In the genomic region with DNA sequence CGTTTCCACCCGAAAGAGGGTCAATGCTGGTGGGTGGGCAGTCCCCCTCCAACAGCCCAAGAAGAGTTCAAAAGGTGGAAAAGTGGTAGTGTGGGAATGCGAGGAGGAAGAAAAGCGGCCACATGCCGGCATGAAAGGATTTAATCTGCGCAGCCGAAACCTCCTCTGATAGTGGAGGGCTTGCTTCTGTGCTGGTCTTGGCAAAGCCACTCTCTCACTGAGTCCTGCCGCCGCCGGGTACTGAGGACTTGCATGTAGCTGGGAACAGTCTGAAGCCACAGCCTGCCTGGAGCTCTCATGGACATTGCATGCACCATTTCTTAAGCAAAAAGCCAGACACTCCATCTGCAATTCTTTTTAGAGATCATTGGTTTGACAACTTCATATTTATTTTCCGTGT, we compare ENCODE assay signal across 17 cellular contexts.
DNase-seq lines count a peak whose midpoint lies in the region; ATAC-seq lines count a peak whose summit lies in the region.
"Had no signal": no experiment of that assay in that cellular context is flagged by ENCODE, and none has a peak within 500 bp of the region (broad histone marks: within the 10 kb centered on the region; RNA-seq: fewer than 3 reads in every experiment).

No MANE protein-coding gene starts in this region.

- no peaks in the 10 kb centered on the region for H3K4me1 Mint-ChIP-seq in activated T-cell treated with anti-CD3 and anti-CD28 coated beads, Interleukin-2, amount 50 U/mL, for 4 hours (ENCODE audit: low read depth)
- H3K4me1 Mint-ChIP-seq: endodermal cell; stimulated activated naive B cell treated with anti-CD40 and anti-IgM and Interleukin-4, amounts not matched to agents 10 μg/mL and 1 μg/mL and 100 μg/mL, for 72 hours had no signal

- ATAC-seq in left ventricle myocardium superior (peak; percentile 83), HG02571 (IDR thresholded peaks at IDR 0.05; ENCODE audit: unreplicated experiment) (no peak)
- no peak for ATAC-seq in activated T-cell treated with anti-CD3 and anti-CD28 coated beads, Interleukin-2, amount 50 U/mL, for 4 hours
- ATAC-seq: activated CD4-positive, CD25-positive, alpha-beta regulatory T cell treated with anti-CD3 and anti-CD28 coated beads, Interleukin-2, amount 50 U/mL, for 24 hours; GM12878; left colon; stimulated activated naive B cell treated with anti-CD40 and anti-IgM and Interleukin-4, amounts not matched to agents 10 μg/mL and 1 μg/mL and 100 μg/mL, for 72 hours had no signal

- H3K36me3 Mint-ChIP-seq in activated T-cell treated with anti-CD3 and anti-CD28 coated beads, Interleukin-2, amount 50 U/mL, for 4 hours (ENCODE audit: insufficient read depth) = no peaks in the 10 kb centered on the region
- H3K36me3 Mint-ChIP-seq: stimulated activated naive B cell treated with anti-CD40 and anti-IgM and Interleukin-4, amounts not matched to agents 10 μg/mL and 1 μg/mL and 100 μg/mL, for 72 hours had no signal

- DNase-seq in AG20443 (ENCODE audit: low spot score) (peak; percentile 57), amygdala (lab: John Stamatoyannopoulos, UW) (peak in 31 of 56 donors; percentile 19 to 70 (median 44)), left ventricle myocardium superior (peak; percentile 47), occipital lobe (lab: John Stamatoyannopoulos, UW) (peak; percentile 51), COLO668 (lab: John Stamatoyannopoulos, UW; ENCODE audit: unreplicated experiment) (no peak)
- DNase-seq in stimulated activated CD8-positive, alpha-beta memory T cell treated with anti-CD3 and anti-CD28 coated beads, Interleukin-4, amount 100 ng/mL, for 48 hours = no peak
- no peak for DNase-seq in activated T-cell treated with anti-CD3 and anti-CD28 coated beads, Interleukin-2, amount 50 U/mL, for 4 hours
- DNase-seq: Caco-2; endodermal cell; left colon; MM.1S; NCI-H1694; stimulated activated naive B cell treated with anti-CD40 and anti-IgM and Interleukin-4, amounts not matched to agents 10 μg/mL and 1 μg/mL and 100 μg/mL, for 72 hours; upper lobe of left lung had no signal

- H3K4me3 Mint-ChIP-seq in activated T-cell treated with anti-CD3 and anti-CD28 coated beads, Interleukin-2, amount 50 U/mL, for 4 hours = no peak overlapping the region
- H3K4me3 Mint-ChIP-seq: endodermal cell; stimulated activated naive B cell treated with anti-CD40 and anti-IgM and Interleukin-4, amounts not matched to agents 10 μg/mL and 1 μg/mL and 100 μg/mL, for 72 hours had no signal

- no peaks in the 10 kb centered on the region for H3K9me3 Mint-ChIP-seq in activated T-cell treated with anti-CD3 and anti-CD28 coated beads, Interleukin-2, amount 50 U/mL, for 4 hours
- H3K9me3 Mint-ChIP-seq: endodermal cell; stimulated activated naive B cell treated with anti-CD40 and anti-IgM and Interleukin-4, amounts not matched to agents 10 μg/mL and 1 μg/mL and 100 μg/mL, for 72 hours had no signal

- intact Hi-C loops in left ventricle myocardium superior (cut with micrococcal nuclease) = no loop called here

- H3K27me3 Mint-ChIP-seq in activated T-cell treated with anti-CD3 and anti-CD28 coated beads, Interleukin-2, amount 50 U/mL, for 4 hours (ENCODE audit: low read depth) = peaks cover 54% of the 10 kb centered on the region

Comparison
In these comparisons a context has a peak if more than half of its experiments do, and no peak if none do; other contexts are left out.
1. DNase-seq: peak in AG20443 (single experiment), amygdala (31 of 56), left ventricle myocardium superior (single experiment) and occipital lobe (single experiment); none in stimulated activated CD8-positive, alpha-beta memory T cell treated with anti-CD3 and anti-CD28 coated beads, Interleukin-4, amount 100 ng/mL, for 48 hours (single experiment), COLO668 (single experiment) and activated T-cell treated with anti-CD3 and anti-CD28 coated beads, Interleukin-2, amount 50 U/mL, for 4 hours (single experiment).